In genomic region chr13:49935171-49936084, GRCh38 we compare ENCODE assay signal across 8 cellular contexts. TPM values are rescaled to one million over a fixed set of nuclear protein-coding genes. Genes with fewer than 3 reads are reported as not detected.
DNase-seq lines count a peak whose midpoint lies in the region; ATAC-seq and TF ChIP-seq lines count a peak whose summit lies in the region.

No MANE protein-coding gene starts in this region.

- peaks cover 19% of the 10 kb centered on the region for H3K27me3 Mint-ChIP-seq in activated T-helper 1 cell treated with anti-CD3 and anti-CD28 coated beads, Interleukin-12 subunit alpha, Interleukin-12 subunit beta, Interleukin-2, Interleukin-4 antibody, amounts not matched to agents 30 ng/mL and 10 ng/mL and 1 ng/mL, durations not matched to agents 14 hours and 24 hours and 36 hours (ENCODE audit: insufficient read depth)

- peak overlapping the region; percentile 94 for H3K4me3 Mint-ChIP-seq in activated T-helper 1 cell treated with anti-CD3 and anti-CD28 coated beads, Interleukin-12 subunit alpha, Interleukin-12 subunit beta, Interleukin-2, Interleukin-4 antibody, amounts not matched to agents 30 ng/mL and 10 ng/mL and 1 ng/mL, durations not matched to agents 14 hours and 24 hours and 36 hours

- H3K4me3 ChIP-seq in neuron (ENCODE audit: low read length) = peak overlapping the region; percentile 73
- peak overlapping the region; percentile 21 to 72 (median 63) for H3K4me3 ChIP-seq in thyroid gland (replicated peaks in 1 of 3)

- peaks cover 11% of the 10 kb centered on the region for H3K4me1 Mint-ChIP-seq in activated T-helper 1 cell treated with anti-CD3 and anti-CD28 coated beads, Interleukin-12 subunit alpha, Interleukin-12 subunit beta, Interleukin-2, Interleukin-4 antibody, amounts not matched to agents 30 ng/mL and 10 ng/mL and 1 ng/mL, durations not matched to agents 14 hours and 24 hours and 36 hours (ENCODE audit: low read depth)

- DNase-seq in activated gamma-delta T cell treated with anti-CD3 and anti-CD28 coated beads, Interleukin-2, amount 50 U/mL, for 16 hours (ENCODE audit: low read depth) = peak; percentile 5
- no peak for DNase-seq in activated gamma-delta T cell (lab: John Stamatoyannopoulos, UW)
- peak; percentile 57 for DNase-seq in NCI-H69 (lab: John Stamatoyannopoulos, UW)
- peak; percentile 16 for DNase-seq in activated T-helper 1 cell treated with anti-CD3 and anti-CD28 coated beads, Interleukin-12 subunit alpha, Interleukin-12 subunit beta, Interleukin-2, Interleukin-4 antibody, amounts not matched to agents 30 ng/mL and 10 ng/mL and 1 ng/mL, durations not matched to agents 14 hours and 24 hours and 36 hours (ENCODE audit: low spot score)
- peak; percentile 71 to 81 for DNase-seq in foreskin keratinocyte
- DNase-seq in thyroid gland = peak in 1 of 2 donors; percentile 23

- no peaks in the 10 kb centered on the region for H3K36me3 Mint-ChIP-seq in activated T-helper 1 cell treated with anti-CD3 and anti-CD28 coated beads, Interleukin-12 subunit alpha, Interleukin-12 subunit beta, Interleukin-2, Interleukin-4 antibody, amounts not matched to agents 30 ng/mL and 10 ng/mL and 1 ng/mL, durations not matched to agents 14 hours and 24 hours and 36 hours (ENCODE audit: low read depth)

- H3K36me3 ChIP-seq in neuron (ENCODE audit: insufficient read depth, low read length) (no peaks in the 10 kb centered on the region), thyroid gland (no peaks in the 10 kb centered on the region)

- ATAC-seq in HG02938 (IDR thresholded peaks at IDR 0.05; ENCODE audit: unreplicated experiment) (peak; percentile 21), foreskin keratinocyte (peak; percentile 54)

- H3K27me3 ChIP-seq in foreskin keratinocyte (no peaks in the 10 kb centered on the region), neuron (ENCODE audit: insufficient read depth, low read length) (no peaks in the 10 kb centered on the region), thyroid gland (no peaks in the 10 kb centered on the region)

- peak overlapping the region; percentile 97 for H2AFZ ChIP-seq in neuron (ENCODE audit: low read depth, low read length)

- 6 to 7% methylated on average over 15 to 17 of the region's 35 CpGs for WGBS in thyroid gland, 2 donors

- H3K27ac ChIP-seq in foreskin keratinocyte (peak overlapping the region; percentile 16), thyroid gland (peak overlapping the region; percentile 56 to 71 (median 68))

- no peak for TF ChIP-seq CTCF in foreskin keratinocyte (conservative IDR thresholded peaks at IDR 0.05)
- TF ChIP-seq CTCF in thyroid gland (IDR thresholded peaks at IDR 0.05) = no peak

- no peaks in the 10 kb centered on the region for H3K9me3 Mint-ChIP-seq in activated T-helper 1 cell treated with anti-CD3 and anti-CD28 coated beads, Interleukin-12 subunit alpha, Interleukin-12 subunit beta, Interleukin-2, Interleukin-4 antibody, amounts not matched to agents 30 ng/mL and 10 ng/mL and 1 ng/mL, durations not matched to agents 14 hours and 24 hours and 36 hours

- H3K4me1 ChIP-seq in foreskin keratinocyte (peaks cover 5% of the 10 kb centered on the region), neuron (ENCODE audit: insufficient read depth, low read length) (peaks cover 13% of the 10 kb centered on the region), thyroid gland (peaks cover 0 to 17% of the 10 kb centered on the region in 2 donors)

- H3K9me3 ChIP-seq in neuron (ENCODE audit: low read length) = no peaks in the 10 kb centered on the region
- no peaks in the 10 kb centered on the region for H3K9me3 ChIP-seq in thyroid gland

- H3K27ac Mint-ChIP-seq in activated T-helper 1 cell treated with anti-CD3 and anti-CD28 coated beads, Interleukin-12 subunit alpha, Interleukin-12 subunit beta, Interleukin-2, Interleukin-4 antibody, amounts not matched to agents 30 ng/mL and 10 ng/mL and 1 ng/mL, durations not matched to agents 14 hours and 24 hours and 36 hours = peak overlapping the region; percentile 64

- TF ChIP-seq POLR2A in thyroid gland (IDR thresholded peaks at IDR 0.05) = no peak

- intact Hi-C loops in activated T-helper 1 cell treated with anti-CD3 and anti-CD28 coated beads, Interleukin-12 subunit alpha, Interleukin-12 subunit beta, Interleukin-2, Interleukin-4 antibody, amounts not matched to agents 30 ng/mL and 10 ng/mL and 1 ng/mL, durations not matched to agents 14 hours and 24 hours and 36 hours (cut with micrococcal nuclease) = loop anchor here (1.0 to 10.0 kb wide), 11 partner anchors 62 to 1649 kb away; partner anchors contain the start of genes CAB39L, CDADC1, EBPL and RCBTB1
- intact Hi-C loops in thyroid gland (cut with DNase I) = no loop called here

RNA-seq across cellular contexts. Expression of gene SPRYD7, which starts 0.7 kb away (rescaled TPM):
- total RNA-seq in activated T-helper 1 cell treated with anti-CD3 and anti-CD28 coated beads, Interleukin-12 subunit alpha, Interleukin-12 subunit beta, Interleukin-2, Interleukin-4 antibody, amounts not matched to agents 30 ng/mL and 10 ng/mL and 1 ng/mL, durations not matched to agents 14 hours and 24 hours and 36 hours = 6.9 and 7.0 TPM in 2 replicates
- total RNA-seq in foreskin keratinocyte = 11.2 and 11.5 TPM in 2 replicates
- 9.8 and 11.5 TPM in 2 replicates for polyA plus RNA-seq in foreskin keratinocyte
- total RNA-seq in thyroid gland = 1 to 10 TPM; 5.1 to 8.2 (median 5.9) TPM
